ENCODE assay signal across 19 cellular contexts in the genomic region with DNA sequence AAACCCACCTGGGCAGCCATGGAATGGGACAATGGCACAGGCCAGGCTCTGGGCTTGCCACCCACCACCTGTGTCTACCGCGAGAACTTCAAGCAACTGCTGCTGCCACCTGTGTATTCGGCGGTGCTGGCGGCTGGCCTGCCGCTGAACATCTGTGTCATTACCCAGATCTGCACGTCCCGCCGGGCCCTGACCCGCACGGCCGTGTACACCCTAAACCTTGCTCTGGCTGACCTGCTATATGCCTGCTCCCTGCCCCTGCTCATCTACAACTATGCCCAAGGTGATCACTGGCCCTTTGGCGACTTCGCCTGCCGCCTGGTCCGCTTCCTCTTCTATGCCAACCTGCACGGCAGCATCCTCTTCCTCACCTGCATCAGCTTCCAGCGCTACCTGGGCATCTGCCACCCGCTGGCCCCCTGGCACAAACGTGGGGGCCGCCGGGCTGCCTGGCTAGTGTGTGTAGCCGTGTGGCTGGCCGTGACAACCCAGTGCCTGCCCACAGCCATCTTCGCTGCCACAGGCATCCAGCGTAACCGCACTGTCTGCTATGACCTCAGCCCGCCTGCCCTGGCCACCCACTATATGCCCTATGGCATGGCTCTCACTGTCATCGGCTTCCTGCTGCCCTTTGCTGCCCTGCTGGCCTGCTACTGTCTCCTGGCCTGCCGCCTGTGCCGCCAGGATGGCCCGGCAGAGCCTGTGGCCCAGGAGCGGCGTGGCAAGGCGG. TPM values are rescaled to one million over a fixed set of nuclear protein-coding genes. Genes with fewer than 3 reads are reported as not detected.
A peak's percentile ranks its signal among the peaks of the same experiment; 100 is the strongest.
DNase-seq lines count a peak whose midpoint lies in the region; ATAC-seq and TF ChIP-seq lines count a peak whose summit lies in the region.
"Had no signal": no experiment of that assay in that cellular context is flagged by ENCODE, and none has a peak within 500 bp of the region (broad histone marks: within the 10 kb centered on the region; RNA-seq: fewer than 3 reads in every experiment).

No MANE protein-coding gene starts in this region.

- no peak for TF ChIP-seq CTCF in left ventricle myocardium inferior (IDR thresholded peaks at IDR 0.05; ENCODE audit: borderline replicate concordance)
- no peak for TF ChIP-seq CTCF in spleen (IDR thresholded peaks at IDR 0.05 in 8 of 11, conservative IDR thresholded peaks at IDR 0.05 in 3 of 11)

- no peak overlapping the region for H3K4me3 Mint-ChIP-seq in activated T-helper 2 cell treated with anti-CD3 and anti-CD28 coated beads, Interferon-gamma antibody, Interleukin-2, Interleukin-4, amounts not matched to agents 10 μg/mL and 5 μg/mL and 100 μg/mL, durations not matched to agents 14 hours and 24 hours and 36 hours (ENCODE audit: low read depth)
- H3K4me3 Mint-ChIP-seq: CD14-positive monocyte, GM23338 had no signal

- no peak overlapping the region for H3K9ac ChIP-seq in mesenchymal stem cell (ENCODE audit: low read length)
- H3K9ac ChIP-seq: BLaER1 had no signal

- peaks cover 2% of the 10 kb centered on the region for H3K4me1 Mint-ChIP-seq in activated T-helper 2 cell treated with anti-CD3 and anti-CD28 coated beads, Interferon-gamma antibody, Interleukin-2, Interleukin-4, amounts not matched to agents 10 μg/mL and 5 μg/mL and 100 μg/mL, durations not matched to agents 14 hours and 24 hours and 36 hours (ENCODE audit: low read depth)

- H3K4ac ChIP-seq in mesenchymal stem cell (ENCODE audit: low read depth in 1 of 2, low read length in 2 of 2): peak overlapping the region in 1 of 2 experiments; percentile 17

- no peak overlapping the region for H3K4me2 ChIP-seq in mesenchymal stem cell (ENCODE audit: low read length, poor library complexity, severe bottlenecking)
- H3K4me2 ChIP-seq: BLaER1, GM23338 had no signal

- no peak overlapping the region for H3K27ac ChIP-seq in left ventricle myocardium inferior (replicated peaks)
- H3K27ac ChIP-seq in mesenchymal stem cell (ENCODE audit: low read length, poor library complexity, severe bottlenecking): no peak overlapping the region
- no peak overlapping the region for H3K27ac ChIP-seq in spleen
- H3K27ac ChIP-seq: BLaER1, HL-60 had no signal

- no peaks in the 10 kb centered on the region for H3K9me3 Mint-ChIP-seq in activated T-helper 2 cell treated with anti-CD3 and anti-CD28 coated beads, Interferon-gamma antibody, Interleukin-2, Interleukin-4, amounts not matched to agents 10 μg/mL and 5 μg/mL and 100 μg/mL, durations not matched to agents 14 hours and 24 hours and 36 hours
- H3K9me3 Mint-ChIP-seq: CD14-positive monocyte; CD4-positive, alpha-beta memory T cell; GM23338 had no signal

- H4K8ac ChIP-seq in mesenchymal stem cell (ENCODE audit: low read length): peak overlapping the region; percentile 13

- H3K18ac ChIP-seq in mesenchymal stem cell (ENCODE audit: low read depth in 1 of 2, low read length in 2 of 2): no peak overlapping the region

- H3K27me3 Mint-ChIP-seq in activated T-helper 2 cell treated with anti-CD3 and anti-CD28 coated beads, Interferon-gamma antibody, Interleukin-2, Interleukin-4, amounts not matched to agents 10 μg/mL and 5 μg/mL and 100 μg/mL, durations not matched to agents 14 hours and 24 hours and 36 hours (ENCODE audit: low read depth): peaks cover 14% of the 10 kb centered on the region

- no peak overlapping the region for H2BK120ac ChIP-seq in mesenchymal stem cell (ENCODE audit: low read depth, low read length)

- peak overlapping the region; percentile 83 for H2BK15ac ChIP-seq in mesenchymal stem cell (ENCODE audit: low read depth, poor library complexity, severe bottlenecking)

- no peak overlapping the region for H3K23ac ChIP-seq in mesenchymal stem cell (ENCODE audit: low read length in 2 of 2)

- H3K4me1 ChIP-seq in left ventricle myocardium inferior (peaks cover 8% of the 10 kb centered on the region), mesenchymal stem cell (ENCODE audit: control insufficient read depth, insufficient read depth, low read depth, low read length) (peaks cover 31% of the 10 kb centered on the region), spleen (peaks cover 4 to 43% (median 25%) of the 10 kb centered on the region in 6 donors)

- WGBS in mesenchymal stem cell: 93% methylated on average over 35 of the region's 35 CpGs
- WGBS in spleen, 5 donors: 88 to 94% (median 92%) methylated on average over 22 to 35 of the region's 35 CpGs

- peak overlapping the region in 1 of 2 experiments; percentile 49 for H3K14ac ChIP-seq in mesenchymal stem cell (ENCODE audit: low read length in 2 of 2)

- H2BK12ac ChIP-seq in mesenchymal stem cell (ENCODE audit: low read length in 2 of 2): peak overlapping the region in 1 of 2 experiments; percentile 6

- no peaks in the 10 kb centered on the region for H3K79me1 ChIP-seq in mesenchymal stem cell (replicated peaks; ENCODE audit: low read length, poor library complexity, severe bottlenecking)

- intact Hi-C loops in left cardiac atrium (cut with DNase I): loop anchor here in 1 of 2 donors (5.0 kb wide), 1 partner anchor 41 kb away; no protein-coding TSS in a partner anchor
- intact Hi-C loops in left ventricle myocardium inferior (cut with micrococcal nuclease): no loop called here
- intact Hi-C loops in spleen (cut with DNase I; ENCODE audit: low total_unique reads): no loop called here
- intact Hi-C loops in activated T-helper 2 cell treated with anti-CD3 and anti-CD28 coated beads, Interferon-gamma antibody, Interleukin-2, Interleukin-4, amounts not matched to agents 10 μg/mL and 5 μg/mL and 100 μg/mL, durations not matched to agents 14 hours and 24 hours and 36 hours (cut with micrococcal nuclease): no loop called here

- peak overlapping the region; percentile 72 for H4K91ac ChIP-seq in mesenchymal stem cell (ENCODE audit: low read length)

- H3K36me3 ChIP-seq in left ventricle myocardium inferior (no peaks in the 10 kb centered on the region), mesenchymal stem cell (ENCODE audit: control insufficient read depth in 1 of 2, insufficient read depth in 2 of 2, low read depth in 1 of 2, low read length in 2 of 2) (peaks cover 5 to 8% of the 10 kb centered on the region in 2 experiments), spleen (peaks cover 0 to 56% (median 11%) of the 10 kb centered on the region in 6 donors)
- H3K36me3 ChIP-seq: BLaER1 had no signal

- H3K9me3 ChIP-seq in left ventricle myocardium inferior (replicated peaks): no peaks in the 10 kb centered on the region
- no peaks in the 10 kb centered on the region for H3K9me3 ChIP-seq in mesenchymal stem cell (ENCODE audit: control insufficient read depth, low read length)
- no peaks in the 10 kb centered on the region for H3K9me3 ChIP-seq in spleen
- H3K9me3 ChIP-seq: BLaER1 had no signal

- H2AFZ ChIP-seq in mesenchymal stem cell (ENCODE audit: low read depth, low read length): no peak overlapping the region
- H2AFZ ChIP-seq: GM23338 had no signal

- H3K4me3 ChIP-seq in left ventricle myocardium inferior (no peak overlapping the region), mesenchymal stem cell (ENCODE audit: insufficient read depth in 1 of 2, low read depth in 1 of 2, low read length in 2 of 2) (peak overlapping the region in 1 of 2 experiments; percentile 18), spleen (no peak overlapping the region)
- H3K4me3 ChIP-seq: BLaER1, GM23338 had no signal

- peak overlapping the region; percentile 43 for H2AK5ac ChIP-seq in mesenchymal stem cell (ENCODE audit: low read length, severe bottlenecking)

- no peak overlapping the region for H3K27ac Mint-ChIP-seq in activated T-helper 2 cell treated with anti-CD3 and anti-CD28 coated beads, Interferon-gamma antibody, Interleukin-2, Interleukin-4, amounts not matched to agents 10 μg/mL and 5 μg/mL and 100 μg/mL, durations not matched to agents 14 hours and 24 hours and 36 hours
- H3K27ac Mint-ChIP-seq: CD4-positive, alpha-beta memory T cell; GM23338 had no signal

- no peaks in the 10 kb centered on the region for H3K27me3 ChIP-seq in left ventricle myocardium inferior (ENCODE audit: low read depth)
- no peaks in the 10 kb centered on the region for H3K27me3 ChIP-seq in mesenchymal stem cell (ENCODE audit: control insufficient read depth in 1 of 2, insufficient read depth in 1 of 2, low read length in 2 of 2)
- H3K27me3 ChIP-seq in spleen (replicated peaks in 1 of 7): peaks cover 0 to 11% (median 0%) of the 10 kb centered on the region in 7 donors
- H3K27me3 ChIP-seq: BLaER1 had no signal

- no peaks in the 10 kb centered on the region for H3K36me3 Mint-ChIP-seq in activated T-helper 2 cell treated with anti-CD3 and anti-CD28 coated beads, Interferon-gamma antibody, Interleukin-2, Interleukin-4, amounts not matched to agents 10 μg/mL and 5 μg/mL and 100 μg/mL, durations not matched to agents 14 hours and 24 hours and 36 hours (ENCODE audit: low read depth)
- H3K36me3 Mint-ChIP-seq: CD4-positive, alpha-beta memory T cell had no signal

- H2BK5ac ChIP-seq in mesenchymal stem cell (ENCODE audit: low read depth, low read length, poor library complexity, severe bottlenecking): no peak overlapping the region

- no peak for ATAC-seq in left cardiac atrium
- ATAC-seq: GM23338 had no signal

- TF ChIP-seq POLR2A in spleen (IDR thresholded peaks at IDR 0.05): no peak

- DNase-seq in left cardiac atrium (peak; percentile 18), left ventricle myocardium inferior (no peak), mesenchymal stem cell (no peak), spleen (peak; percentile 69), hepatic stellate cell (ENCODE audit: low spot score) (no peak)
- no peak for DNase-seq in activated effector memory CD4-positive, alpha-beta T cell treated with Interleukin-2 at 50 U/mL for 16 hours
- no peak for DNase-seq in activated T-helper 2 cell treated with anti-CD3 and anti-CD28 coated beads, Interferon-gamma antibody, Interleukin-2, Interleukin-4, amounts not matched to agents 10 μg/mL and 5 μg/mL and 100 μg/mL, durations not matched to agents 14 hours and 24 hours and 36 hours (ENCODE audit: low spot score)
- DNase-seq: 8988T; CD4-positive, alpha-beta memory T cell; DMS153; DMS79; GDM1; HCEC 1CT had no signal

RNA-seq across cellular contexts. Expression of a gene that starts 11.4 kb away (rescaled TPM):
- total RNA-seq in left cardiac atrium (10 to 100 TPM; 42.2 to 53.2 TPM), left ventricle myocardium inferior (53.1 TPM), spleen (10 to 100 TPM; 21.5 to 48.5 (median 41.6) TPM)
- polyA plus RNA-seq in mesenchymal stem cell (2013, experiment 1 of 2): 69.6 TPM
- polyA plus RNA-seq in mesenchymal stem cell (2013, experiment 2 of 2): 65.7 TPM
- 10 to 100 TPM in 1 of 3 donors, 1 to 10 TPM in 2; 5.1 to 17.0 (median 6.3) TPM for polyA plus RNA-seq in spleen
- total RNA-seq in activated T-helper 2 cell treated with anti-CD3 and anti-CD28 coated beads, Interferon-gamma antibody, Interleukin-2, Interleukin-4, amounts not matched to agents 10 μg/mL and 5 μg/mL and 100 μg/mL, durations not matched to agents 14 hours and 24 hours and 36 hours: 0.09 and 0.30 TPM in 2 replicates
- polyA plus RNA-seq: CD4-positive, alpha-beta memory T cell had no signal

RNA-seq across cellular contexts. Expression of a gene that starts 24.5 kb away (rescaled TPM):
- total RNA-seq in left cardiac atrium (1 to 10 TPM; 2.0 to 4.4 TPM), left ventricle myocardium inferior (2.2 TPM), spleen (100 to 1,000 TPM in 1 of 7 donors, 10 to 100 TPM in 6; 41.1 to 109 (median 63.9) TPM)
- polyA plus RNA-seq in mesenchymal stem cell (2013, experiment 1 of 2): 0.35 TPM
- polyA plus RNA-seq in mesenchymal stem cell (2013, experiment 2 of 2): 0.21 TPM
- polyA plus RNA-seq in spleen: 10 to 100 TPM in 2 of 3 donors, 1 to 10 TPM in 1; 8.2 to 25.2 (median 10.6) TPM
- not detected in 2 replicates for total RNA-seq in activated T-helper 2 cell treated with anti-CD3 and anti-CD28 coated beads, Interferon-gamma antibody, Interleukin-2, Interleukin-4, amounts not matched to agents 10 μg/mL and 5 μg/mL and 100 μg/mL, durations not matched to agents 14 hours and 24 hours and 36 hours
- total RNA-seq: GM23338, HT1080 had no signal
- polyA plus RNA-seq: AG04450; CD4-positive, alpha-beta memory T cell; GM23338 had no signal

Comparison
In these comparisons a context has a peak if more than half of its experiments do, and no peak if none do; other contexts are left out.
1. DNase-seq: peak in left cardiac atrium (single experiment) and spleen (single experiment); none in left ventricle myocardium inferior (single experiment), mesenchymal stem cell (single experiment), activated effector memory CD4-positive, alpha-beta T cell treated with Interleukin-2 at 50 U/mL for 16 hours (single experiment), activated T-helper 2 cell treated with anti-CD3 and anti-CD28 coated beads, Interferon-gamma antibody, Interleukin-2, Interleukin-4, amounts not matched to agents 10 μg/mL and 5 μg/mL and 100 μg/mL, durations not matched to agents 14 hours and 24 hours and 36 hours (single experiment) and hepatic stellate cell (single experiment).
2. RNA of a gene that starts 11.4 kb away (total RNA-seq): 42.2 to 53.2 TPM in left cardiac atrium, 53.1 TPM in left ventricle myocardium inferior (single experiment) and 21.5 to 48.5 TPM in spleen; 0.09 to 0.30 TPM in activated T-helper 2 cell treated with anti-CD3 and anti-CD28 coated beads, Interferon-gamma antibody, Interleukin-2, Interleukin-4, amounts not matched to agents 10 μg/mL and 5 μg/mL and 100 μg/mL, durations not matched to agents 14 hours and 24 hours and 36 hours; every median in the first group is over 10 times any median in the second.
3. RNA of a gene that starts 24.5 kb away (total RNA-seq): 41.1 to 109 TPM in spleen; 2.0 to 4.4 TPM in left cardiac atrium, 2.2 TPM in left ventricle myocardium inferior (single experiment) and not detected in activated T-helper 2 cell treated with anti-CD3 and anti-CD28 coated beads, Interferon-gamma antibody, Interleukin-2, Interleukin-4, amounts not matched to agents 10 μg/mL and 5 μg/mL and 100 μg/mL, durations not matched to agents 14 hours and 24 hours and 36 hours; every median in the first group is over 4 times any median in the second.